ENCODE assay signal across 15 cellular contexts in the genomic region with DNA sequence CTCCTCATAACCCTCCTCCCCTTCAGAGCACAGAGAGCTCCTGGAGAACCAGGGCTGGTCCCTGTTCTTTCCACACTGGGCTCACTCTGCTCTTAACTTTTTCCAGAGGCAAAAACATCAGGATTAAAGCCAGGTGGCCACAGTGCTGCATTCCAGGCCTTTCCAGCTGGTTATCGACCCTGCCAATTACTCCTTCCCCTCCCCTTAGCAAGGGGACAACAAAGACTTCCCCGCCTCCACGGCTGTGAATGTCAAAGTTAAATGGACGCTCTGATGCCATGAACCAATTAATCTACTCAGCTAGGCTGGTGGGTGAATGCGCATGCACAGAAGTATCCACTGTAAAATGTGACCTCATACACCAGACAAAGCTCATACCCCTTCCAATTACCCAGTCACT. TPM values are rescaled to one million over a fixed set of nuclear protein-coding genes. Genes with fewer than 3 reads are reported as not detected.
DNase-seq lines count a peak whose midpoint lies in the region; ATAC-seq and TF ChIP-seq lines count a peak whose summit lies in the region.
"Had no signal": no experiment of that assay in that cellular context is flagged by ENCODE, and none has a peak within 500 bp of the region (broad histone marks: within the 10 kb centered on the region; RNA-seq: fewer than 3 reads in every experiment).

No MANE protein-coding gene starts in this region.

- BruUV-seq in MCF 10A (replicated peaks; lab: Mats Ljungman, UMichigan) (no TSS peak), mammary epithelial cell (replicated peaks; lab: Mats Ljungman, UMichigan) (no TSS peak)

- H3K4me3 ChIP-seq in mammary epithelial cell (replicated peaks in 1 of 3; ENCODE audit: insufficient read depth in 1 of 3, low read depth in 2 of 3, low read length in 3 of 3), result no peak overlapping the region
- no peak overlapping the region for H3K4me3 ChIP-seq in fibroblast of mammary gland (ENCODE audit: control insufficient read depth, low read depth, low read length)
- no peak overlapping the region for H3K4me3 ChIP-seq in urinary bladder (ENCODE audit: low read depth, low read length)
- H3K4me3 ChIP-seq: Peyer's patch had no signal

- intact Hi-C loops in MCF 10A (cut with micrococcal nuclease), result no loop called here
- intact Hi-C loops in mammary epithelial cell (cut with micrococcal nuclease), result loop anchor here (10.0 kb wide), 1 partner anchor 59 kb away; no protein-coding TSS in a partner anchor

- H3K27me3 ChIP-seq in mammary epithelial cell (ENCODE audit: insufficient read depth, low read length), result no peaks in the 10 kb centered on the region
- H3K27me3 ChIP-seq: Peyer's patch had no signal

- no peak for ATAC-seq in HG03159 (IDR thresholded peaks at IDR 0.05; ENCODE audit: unreplicated experiment)

- peaks cover 80% of the 10 kb centered on the region for H3K36me3 Mint-ChIP-seq in MCF 10A (ENCODE audit: insufficient read depth, unreplicated experiment)
- H3K36me3 Mint-ChIP-seq in nephron progenitor cell (ENCODE audit: low read depth), result peaks cover 74% of the 10 kb centered on the region

- H3K27me3 Mint-ChIP-seq in MCF 10A (ENCODE audit: insufficient read depth, unreplicated experiment) (no peaks in the 10 kb centered on the region), nephron progenitor cell (ENCODE audit: low read depth, poor library complexity) (no peaks in the 10 kb centered on the region)

- H3K79me2 ChIP-seq in mammary epithelial cell (ENCODE audit: insufficient read depth, low read length), result peaks cover 60% of the 10 kb centered on the region

- in situ Hi-C loops in mammary epithelial cell (cut with MboI; ENCODE audit: low sequenced_read_pairs in 2 of 2) (no loop called here), GM13977 (cut with MboI; ENCODE audit: low pct_unique_long_range_greater_than_20kb, low sequenced_read_pairs, unreplicated experiment) (no loop called here)

- TF ChIP-seq CTCF in MCF 10A (IDR thresholded peaks at IDR 0.05; ENCODE audit: unreplicated experiment) (no peak), mammary epithelial cell (conservative IDR thresholded peaks at IDR 0.05 in 1 of 2, IDR thresholded peaks at IDR 0.05 in 1 of 2; ENCODE audit: extremely low read depth in 1 of 2, insufficient read depth in 1 of 2, low read depth in 1 of 2, low read length in 2 of 2) (no peak), fibroblast of mammary gland (conservative IDR thresholded peaks at IDR 0.05; ENCODE audit: control insufficient read depth, insufficient read depth, low read depth, low read length) (no peak), nephron progenitor cell (IDR thresholded peaks at IDR 0.05) (no peak), GM13977 (IDR thresholded peaks at IDR 0.05; ENCODE audit: extremely low read depth, insufficient read depth, missing control alignments) (no peak)

- no peak overlapping the region for H3K9ac ChIP-seq in mammary epithelial cell (ENCODE audit: insufficient read depth, low read length)

- no peak overlapping the region for H3K27ac ChIP-seq in mammary epithelial cell (ENCODE audit: insufficient read depth, low read depth, low read length)
- peak overlapping the region; percentile 62 for H3K27ac ChIP-seq in urinary bladder (ENCODE audit: low read depth)
- H3K27ac ChIP-seq: HL-60 had no signal

- no peak overlapping the region for H2AFZ ChIP-seq in mammary epithelial cell (ENCODE audit: low read depth, low read length)

- no peak overlapping the region for H3K4me3 Mint-ChIP-seq in MCF 10A (ENCODE audit: unreplicated experiment)
- no peak overlapping the region for H3K4me3 Mint-ChIP-seq in nephron progenitor cell

- no peaks in the 10 kb centered on the region for H3K9me3 Mint-ChIP-seq in MCF 10A (ENCODE audit: unreplicated experiment)
- no peaks in the 10 kb centered on the region for H3K9me3 Mint-ChIP-seq in nephron progenitor cell

- H3K4me1 ChIP-seq in mammary epithelial cell (ENCODE audit: insufficient read depth, low read length) (no peaks in the 10 kb centered on the region), urinary bladder (ENCODE audit: insufficient read depth) (no peaks in the 10 kb centered on the region)

- H3K4me2 ChIP-seq in mammary epithelial cell (ENCODE audit: insufficient read depth, low read depth, low read length), result no peak overlapping the region

- H3K4me1 Mint-ChIP-seq in MCF 10A (ENCODE audit: insufficient read depth, unreplicated experiment) (no peaks in the 10 kb centered on the region), nephron progenitor cell (peaks cover 21% of the 10 kb centered on the region)

- H3K36me3 ChIP-seq in mammary epithelial cell (ENCODE audit: insufficient read depth, low read length) (peaks cover 59% of the 10 kb centered on the region), urinary bladder (ENCODE audit: insufficient read depth) (peaks cover 6% of the 10 kb centered on the region)

- H3K9me3 ChIP-seq in mammary epithelial cell (replicated peaks; ENCODE audit: insufficient read depth, low read length), result no peaks in the 10 kb centered on the region
- H3K9me3 ChIP-seq: Peyer's patch had no signal

- WGBS in mammary epithelial cell (ENCODE audit: low coverage, missing lambda C conversion rate), result 57% methylated on average over 5 of the region's 5 CpGs
- 51% methylated on average over 5 of the region's 5 CpGs for WGBS in urinary bladder

- H3K27ac Mint-ChIP-seq in MCF 10A (ENCODE audit: low read depth, unreplicated experiment) (peak overlapping the region; percentile 4), nephron progenitor cell (peak overlapping the region; percentile 97)

- POLR2A ChIA-PET in MCF 10A (lab: Yijun Ruan, JAX), result interaction anchor here (0.6 to 1.1 kb wide), 2 partner anchors 11 to 17 kb away, joined by 3 to 6 read pairs; no protein-coding TSS in a partner anchor

- peaks cover 4% of the 10 kb centered on the region for H4K20me1 ChIP-seq in mammary epithelial cell (ENCODE audit: insufficient read depth, low read length)

- CTCF ChIA-PET in MCF 10A (lab: Yijun Ruan, JAX) (interaction anchor here (0.6 kb wide), 1 partner anchor 44 kb away, joined by 3 read pairs; no protein-coding TSS in a partner anchor), mammary epithelial cell (lab: Charles Lee; ENCODE audit: low non-redundant PET) (no interaction called here)

- dilution Hi-C loops in mammary epithelial cell (cut with HindIII; ENCODE audit: low sequenced_read_pairs), result no loop called here

- DNase-seq in MCF 10A (ENCODE audit: unreplicated experiment) (no peak), mammary epithelial cell (no peak), fibroblast of mammary gland (ENCODE audit: low read depth) (peak; percentile 73), nephron progenitor cell (no peak), GF-D8 (lab: John Stamatoyannopoulos, UW) (no peak), GM13977 (ENCODE audit: low spot score) (no peak)
- DNase-seq: activated CD8-positive, alpha-beta memory T cell treated with anti-CD3 and anti-CD28 coated beads, Interleukin-2, amount 50 U/mL, for 48 hours; amygdala; NCI-H226; Peyer's patch; stimulated activated naive CD4-positive, alpha-beta T cell treated with Interleukin-2 at 50 U/mL for 16 hours had no signal

RNA-seq across cellular contexts. Expression of a gene that starts 23.1 kb away (rescaled TPM):
- total RNA-seq in MCF 10A (2022) (67.7 and 67.9 TPM in 2 replicates), mammary epithelial cell (100 to 1,000 TPM; 251 to 387 TPM), urinary bladder (64.1 TPM)
- polyA plus RNA-seq in mammary epithelial cell (424 TPM), urinary bladder (51.7 TPM)
- 901 TPM for polyA minus RNA-seq in mammary epithelial cell

RNA-seq across cellular contexts. Expression of a gene that starts 30.4 kb away (rescaled TPM):
- 19.1 and 22.3 TPM in 2 replicates for total RNA-seq in MCF 10A (2022)
- total RNA-seq in mammary epithelial cell, result 10 to 100 TPM; 14.5 to 43.2 TPM
- polyA plus RNA-seq in mammary epithelial cell, result 6.9 TPM
- 18.2 TPM for polyA minus RNA-seq in mammary epithelial cell
- total RNA-seq in urinary bladder, result 35.0 TPM
- polyA plus RNA-seq in urinary bladder, result 3.8 TPM

RNA-seq across cellular contexts. Expression of a gene that starts 34.8 kb away (rescaled TPM):
- total RNA-seq in MCF 10A (2022) (0.96 and 1.3 TPM in 2 replicates), mammary epithelial cell (1 to 10 TPM in 1 of 2 donors, under 1 TPM in 1; 0.83 to 1.9 TPM), urinary bladder (1.4 TPM)
- polyA plus RNA-seq in mammary epithelial cell (0.23 TPM), urinary bladder (2.0 TPM)
- polyA minus RNA-seq in mammary epithelial cell, result not detected

RNA-seq across cellular contexts. Expression of a gene that starts 58.0 kb away (rescaled TPM):
- total RNA-seq in MCF 10A (2022) (not detected in 2 replicates), mammary epithelial cell (under 1 TPM; 0.38 to 0.67 TPM), urinary bladder (0.48 TPM)
- polyA plus RNA-seq in mammary epithelial cell (0.11 TPM), urinary bladder (0.71 TPM)
- polyA minus RNA-seq in mammary epithelial cell, result not detected
- total RNA-seq: A172, Peyer's patch had no signal

RNA-seq across cellular contexts. Expression of a gene that starts 59.6 kb away (rescaled TPM):
- 59.8 and 65.1 TPM in 2 replicates for total RNA-seq in MCF 10A (2022)
- total RNA-seq in mammary epithelial cell, result 10 to 100 TPM; 40.5 to 55.2 TPM
- polyA plus RNA-seq in mammary epithelial cell, result 55.0 TPM
- 46.8 TPM for polyA minus RNA-seq in mammary epithelial cell
- total RNA-seq in urinary bladder, result 40.8 TPM
- 67.9 TPM for polyA plus RNA-seq in urinary bladder
